ENCODE assay signal across 24 cellular contexts in genomic region chr13:35914662-35915061, GRCh38.
"Had no signal": no experiment of that assay in that cellular context is flagged by ENCODE, and none has a peak within 500 bp of the region (broad histone marks: within the 10 kb centered on the region; RNA-seq: fewer than 3 reads in every experiment).

No MANE protein-coding gene starts in this region.

- ATAC-seq: left cardiac atrium; left ventricle myocardium superior; stimulated activated naive B cell treated with anti-CD40 and anti-IgM and Interleukin-4, amounts not matched to agents 10 μg/mL and 1 μg/mL and 100 μg/mL, for 72 hours had no signal

- H3K4me1 ChIP-seq: tibial nerve had no signal

- H3K36me3 ChIP-seq: brain microvascular endothelial cell, neutrophil, tibial nerve had no signal

- H3K9me3 ChIP-seq: neutrophil had no signal

- H3K4me3 ChIP-seq: coronary artery, dorsolateral prefrontal cortex, tibial nerve had no signal

- DNase-seq: activated CD4-positive, alpha-beta T cell treated with anti-CD3 and anti-CD28 coated beads for 4 hours; activated CD4-positive, alpha-beta T cell treated with anti-CD3 and anti-CD28 coated beads, Interleukin-2, amount 50 U/mL, for 48 hours; activated CD8-positive, alpha-beta memory T cell treated with anti-CD3 and anti-CD28 coated beads for 24 hours; activated gamma-delta T cell treated with Interleukin-2 at 50 U/mL for 16 hours; activated naive CD4-positive, alpha-beta T cell treated with anti-CD3 and anti-CD28 coated beads, Interleukin-2, amount 50 U/mL, for 16 hours; amniotic stem cell; brain microvascular endothelial cell; dorsolateral prefrontal cortex; effector memory CD4-positive, alpha-beta T cell; foreskin fibroblast; head of caudate nucleus; hippocampal formation; left cardiac atrium; left ventricle myocardium superior; nephron progenitor cell; retina; stimulated activated CD4-positive, alpha-beta T cell treated with anti-CD3 and anti-CD28 coated beads, Interleukin-15, amount 100 ng/mL, for 24 hours; stimulated activated CD4-positive, alpha-beta T cell treated with anti-CD3 and anti-CD28 coated beads, Interleukin-2, amount 100 ng/mL, for 24 hours; stimulated activated naive B cell treated with anti-CD40 and anti-IgM and Interleukin-4, amounts not matched to agents 10 μg/mL and 1 μg/mL and 100 μg/mL, for 72 hours; T-helper 1 cell had no signal

- H3K27ac ChIP-seq: brain microvascular endothelial cell, coronary artery, dorsolateral prefrontal cortex, neutrophil, tibial nerve, VCaP had no signal

- H3K27me3 ChIP-seq: brain microvascular endothelial cell, dorsolateral prefrontal cortex, tibial nerve had no signal
